20 cellular contexts compared by ENCODE assay signal in genomic region chr21:29867796-29868195, GRCh38.
DNase-seq lines count a peak whose midpoint lies in the region; ATAC-seq and TF ChIP-seq lines count a peak whose summit lies in the region.
"Had no signal": no experiment of that assay in that cellular context is flagged by ENCODE, and none has a peak within 500 bp of the region (broad histone marks: within the 10 kb centered on the region; RNA-seq: fewer than 3 reads in every experiment).

No MANE protein-coding gene starts in this region.

- H4K20me1 ChIP-seq in neural progenitor cell (ENCODE audit: low read depth), result no peaks in the 10 kb centered on the region
- H4K20me1 ChIP-seq: BLaER1 treated with 17β-estradiol and CSF1 and Interleukin-3, amounts not matched to agents 10 nM and 100 nM had no signal

- H3K36me3 ChIP-seq in HEK293 (ENCODE audit: control insufficient read depth in 2 of 2, insufficient read depth in 1 of 2, low read length in 2 of 2) (no peaks in the 10 kb centered on the region), neural progenitor cell (no peaks in the 10 kb centered on the region), esophagus muscularis mucosa (no peaks in the 10 kb centered on the region)
- H3K36me3 ChIP-seq: BLaER1 treated with 17β-estradiol and CSF1 and Interleukin-3, amounts not matched to agents 10 nM and 100 nM had no signal

- 0 out of 2 replicates have a peak, but pooled peaks cover under 1% of the 10 kb centered on the region for H3K4me1 ChIP-seq in HEK293 (ENCODE audit: control insufficient read depth, insufficient read depth, low read length)
- no peaks in the 10 kb centered on the region for H3K4me1 ChIP-seq in neural progenitor cell
- no peaks in the 10 kb centered on the region for H3K4me1 ChIP-seq in esophagus muscularis mucosa
- H3K4me1 ChIP-seq: A549; BLaER1 treated with 17β-estradiol and CSF1 and Interleukin-3, amounts not matched to agents 10 nM and 100 nM; Caco-2 had no signal

- H3K36me3 Mint-ChIP-seq in activated naive CD4-positive, alpha-beta T cell treated with anti-CD3 and anti-CD28 coated beads, Interleukin-2, amount 50 U/mL, for 24 hours, result no peaks in the 10 kb centered on the region
- H3K36me3 Mint-ChIP-seq in activated naive CD4-positive, alpha-beta T cell treated with anti-CD3 and anti-CD28 coated beads, Interleukin-2, amount 10 ng/mL, durations not matched to agents 7 days and 5 days, result no peaks in the 10 kb centered on the region
- H3K36me3 Mint-ChIP-seq in nephron progenitor cell (ENCODE audit: low read depth), result no peaks in the 10 kb centered on the region
- peaks cover 4% of the 10 kb centered on the region for H3K36me3 Mint-ChIP-seq in neural progenitor cell
- H3K36me3 Mint-ChIP-seq: CD4-positive, alpha-beta memory T cell; CD4-positive, CD25-positive, alpha-beta regulatory T cell had no signal

- no peaks in the 10 kb centered on the region for H3F3A ChIP-seq in neural progenitor cell (ENCODE audit: low read depth)

- TF ChIP-seq CTCF in HEK293 (tag by site-specific recombination; IDR thresholded peaks at IDR 0.05) (no peak), nephron progenitor cell (IDR thresholded peaks at IDR 0.05) (no peak), neural progenitor cell (IDR thresholded peaks at IDR 0.05) (no peak), esophagus muscularis mucosa (IDR thresholded peaks at IDR 0.05) (no peak)

- H2AFZ ChIP-seq in neural progenitor cell (replicated peaks), result peak overlapping the region; percentile 50

- H3K27me3 ChIP-seq in neural progenitor cell (no peaks in the 10 kb centered on the region), esophagus muscularis mucosa (no peaks in the 10 kb centered on the region)
- H3K27me3 ChIP-seq: BLaER1 treated with 17β-estradiol and CSF1 and Interleukin-3, amounts not matched to agents 10 nM and 100 nM had no signal

- no peak overlapping the region for H3K4me3 Mint-ChIP-seq in activated naive CD4-positive, alpha-beta T cell treated with anti-CD3 and anti-CD28 coated beads, Interleukin-2, amount 50 U/mL, for 24 hours
- no peak overlapping the region for H3K4me3 Mint-ChIP-seq in activated naive CD4-positive, alpha-beta T cell treated with anti-CD3 and anti-CD28 coated beads, Interleukin-2, amount 10 ng/mL, durations not matched to agents 7 days and 5 days
- H3K4me3 Mint-ChIP-seq in nephron progenitor cell (no peak overlapping the region), neural progenitor cell (no peak overlapping the region)
- H3K4me3 Mint-ChIP-seq: B cell; CD4-positive, alpha-beta memory T cell had no signal

- DNase-seq in activated naive CD4-positive, alpha-beta T cell treated with anti-CD3 and anti-CD28 coated beads, Interleukin-2, amount 10 ng/mL, durations not matched to agents 7 days and 5 days, result no peak
- DNase-seq in nephron progenitor cell (no peak), neural progenitor cell (ENCODE audit: low spot score) (no peak), esophagus muscularis mucosa (ENCODE audit: extremely low spot score) (no peak)
- no peak for DNase-seq in activated CD4-positive, CD25-positive, alpha-beta regulatory T cell (lab: John Stamatoyannopoulos, UW)
- DNase-seq: AML-193; Caco-2; Calu3; CD4-positive, alpha-beta memory T cell; CD4-positive, CD25-positive, alpha-beta regulatory T cell; DMS79 treated with DMSO at 0.1 percent for 48 hours; GF-D8 had no signal

- H3K9me3 ChIP-seq in HEK293 (ENCODE audit: control insufficient read depth, insufficient read depth, low read depth, low read length) (no peaks in the 10 kb centered on the region), neural progenitor cell (ENCODE audit: low read depth) (no peaks in the 10 kb centered on the region), esophagus muscularis mucosa (no peaks in the 10 kb centered on the region)
- H3K9me3 ChIP-seq: A549; BLaER1 treated with 17β-estradiol and CSF1 and Interleukin-3, amounts not matched to agents 10 nM and 100 nM; Caco-2 had no signal

- no peak for TF ChIP-seq POLR2A in esophagus muscularis mucosa (IDR thresholded peaks at IDR 0.05; ENCODE audit: low read depth)

- TF ChIP-seq EP300 in esophagus muscularis mucosa (IDR thresholded peaks at IDR 0.05), result no peak

- 90% methylated on average over 1 of the region's 1 CpG for WGBS in esophagus muscularis mucosa

- CTCF ChIA-PET in activated naive CD4-positive, alpha-beta T cell treated with anti-CD3 and anti-CD28 coated beads, Interleukin-2, amount 10 ng/mL, durations not matched to agents 7 days and 5 days (lab: Charles Lee), result no interaction called here
- CTCF ChIA-PET in HEK293 (lab: Yijun Ruan, JAX), result no interaction called here

- peak overlapping the region; percentile 61 for H3K27ac Mint-ChIP-seq in activated naive CD4-positive, alpha-beta T cell treated with anti-CD3 and anti-CD28 coated beads, Interleukin-2, amount 50 U/mL, for 24 hours
- no peak overlapping the region for H3K27ac Mint-ChIP-seq in activated naive CD4-positive, alpha-beta T cell treated with anti-CD3 and anti-CD28 coated beads, Interleukin-2, amount 10 ng/mL, durations not matched to agents 7 days and 5 days
- H3K27ac Mint-ChIP-seq in nephron progenitor cell, result peak overlapping the region; percentile 13
- H3K27ac Mint-ChIP-seq in neural progenitor cell, result no peak overlapping the region
- H3K27ac Mint-ChIP-seq: B cell; CD4-positive, alpha-beta memory T cell had no signal

- no peaks in the 10 kb centered on the region for H3K4me1 Mint-ChIP-seq in activated naive CD4-positive, alpha-beta T cell treated with anti-CD3 and anti-CD28 coated beads, Interleukin-2, amount 50 U/mL, for 24 hours
- no peaks in the 10 kb centered on the region for H3K4me1 Mint-ChIP-seq in activated naive CD4-positive, alpha-beta T cell treated with anti-CD3 and anti-CD28 coated beads, Interleukin-2, amount 10 ng/mL, durations not matched to agents 7 days and 5 days
- H3K4me1 Mint-ChIP-seq in nephron progenitor cell (peaks cover 9% of the 10 kb centered on the region), neural progenitor cell (no peaks in the 10 kb centered on the region)
- H3K4me1 Mint-ChIP-seq: B cell; CD4-positive, alpha-beta memory T cell; CD4-positive, CD25-positive, alpha-beta regulatory T cell had no signal

- no peak overlapping the region for H3K4me2 ChIP-seq in neural progenitor cell
- H3K4me2 ChIP-seq: A549; BLaER1 treated with 17β-estradiol and CSF1 and Interleukin-3, amounts not matched to agents 10 nM and 100 nM had no signal

- ATAC-seq in GM19463 (IDR thresholded peaks at IDR 0.05; ENCODE audit: unreplicated experiment), result no peak
- ATAC-seq: A549 had no signal

- POLR2A ChIA-PET in HEK293 (lab: Yijun Ruan, JAX), result no interaction called here

- no peaks in the 10 kb centered on the region for H3K79me2 ChIP-seq in neural progenitor cell (ENCODE audit: low read depth)

- peaks cover 10% of the 10 kb centered on the region for H3K27me3 Mint-ChIP-seq in activated naive CD4-positive, alpha-beta T cell treated with anti-CD3 and anti-CD28 coated beads, Interleukin-2, amount 50 U/mL, for 24 hours
- H3K27me3 Mint-ChIP-seq in activated naive CD4-positive, alpha-beta T cell treated with anti-CD3 and anti-CD28 coated beads, Interleukin-2, amount 10 ng/mL, durations not matched to agents 7 days and 5 days, result peaks cover 9% of the 10 kb centered on the region
- H3K27me3 Mint-ChIP-seq in nephron progenitor cell (ENCODE audit: low read depth, poor library complexity) (no peaks in the 10 kb centered on the region), neural progenitor cell (ENCODE audit: insufficient read depth, low read depth) (no peaks in the 10 kb centered on the region)
- H3K27me3 Mint-ChIP-seq: CD4-positive, CD25-positive, alpha-beta regulatory T cell had no signal

- H3K9ac ChIP-seq in neural progenitor cell, result no peak overlapping the region
- H3K9ac ChIP-seq: BLaER1 treated with 17β-estradiol and CSF1 and Interleukin-3, amounts not matched to agents 10 nM and 100 nM had no signal

- intact Hi-C loops in esophagus muscularis mucosa (cut with DNase I), result no loop called here

- no peaks in the 10 kb centered on the region for H3K9me3 Mint-ChIP-seq in activated naive CD4-positive, alpha-beta T cell treated with anti-CD3 and anti-CD28 coated beads, Interleukin-2, amount 50 U/mL, for 24 hours
- H3K9me3 Mint-ChIP-seq in activated naive CD4-positive, alpha-beta T cell treated with anti-CD3 and anti-CD28 coated beads, Interleukin-2, amount 10 ng/mL, durations not matched to agents 7 days and 5 days, result no peaks in the 10 kb centered on the region
- H3K9me3 Mint-ChIP-seq in nephron progenitor cell (no peaks in the 10 kb centered on the region), neural progenitor cell (peaks cover 2% of the 10 kb centered on the region)

- H3K27ac ChIP-seq in HEK293 (ENCODE audit: extremely low read depth, low read depth, low read length) (no peak overlapping the region), neural progenitor cell (no peak overlapping the region), esophagus muscularis mucosa (replicated peaks in 1 of 4) (no peak overlapping the region)
- H3K27ac ChIP-seq: 22Rv1; A549; BLaER1 treated with 17β-estradiol and CSF1 and Interleukin-3, amounts not matched to agents 10 nM and 100 nM; C4-2B had no signal

- no peak overlapping the region for H3K4me3 ChIP-seq in HEK293 (ENCODE audit: low read depth, low read length)
- no peak overlapping the region for H3K4me3 ChIP-seq in neural progenitor cell
- no peak overlapping the region for H3K4me3 ChIP-seq in esophagus muscularis mucosa
- H3K4me3 ChIP-seq: A549; BLaER1 treated with 17β-estradiol and CSF1 and Interleukin-3, amounts not matched to agents 10 nM and 100 nM had no signal

TF ChIP-seq in HEK293, 187 proteins besides CTCF, POLR2A, EP300 and RAD21 (continues in another document):
- peak; percentile 77 for TF ChIP-seq ZNF366 (tag by site-specific recombination; conservative IDR thresholded peaks at IDR 0.05)
- TF ChIP-seq ZNF324 (tag by site-specific recombination; IDR thresholded peaks at IDR 0.05), result no peak
- TF ChIP-seq ZNF292 (tag by site-specific recombination; IDR thresholded peaks at IDR 0.05; ENCODE audit: borderline replicate concordance, low read depth), result no peak
- no peak for TF ChIP-seq SP3 (tag by site-specific recombination; IDR thresholded peaks at IDR 0.05)

Comparison
In these comparisons a context has a peak if more than half of its experiments do, and no peak if none do; other contexts are left out.
1. H3K27ac Mint-ChIP-seq: peak in activated naive CD4-positive, alpha-beta T cell treated with anti-CD3 and anti-CD28 coated beads, Interleukin-2, amount 50 U/mL, for 24 hours (single experiment) and nephron progenitor cell (single experiment); none in activated naive CD4-positive, alpha-beta T cell treated with anti-CD3 and anti-CD28 coated beads, Interleukin-2, amount 10 ng/mL, durations not matched to agents 7 days and 5 days (single experiment) and neural progenitor cell (single experiment).